In genomic region chr5:32736842-32737241, GRCh38 we compare ENCODE assay signal across 19 cellular contexts. TPM values are rescaled to one million over a fixed set of nuclear protein-coding genes. Genes with fewer than 3 reads are reported as not detected.
DNase-seq lines count a peak whose midpoint lies in the region; ATAC-seq and TF ChIP-seq lines count a peak whose summit lies in the region.
"Had no signal": no experiment of that assay in that cellular context is flagged by ENCODE, and none has a peak within 500 bp of the region (broad histone marks: within the 10 kb centered on the region; RNA-seq: fewer than 3 reads in every experiment).

No MANE protein-coding gene starts in this region.

- ATAC-seq in Right ventricle myocardium superior (ENCODE audit: poor library complexity), result peak; percentile 25
- ATAC-seq in SK-N-SH treated with all-trans-retinoic acid at 6 μM for 48 hours, result peak; percentile 24; the same call in 2 of the 3 replicates
- peak; percentile 16 for ATAC-seq in aorta (ENCODE audit: low FRiP score)
- no peak for ATAC-seq in GM18517 (IDR thresholded peaks at IDR 0.05; ENCODE audit: unreplicated experiment)
- ATAC-seq: A549 had no signal

- peak overlapping the region; percentile 26 for H3K27ac ChIP-seq in osteoblast (ENCODE audit: low read depth, low read length)
- H3K27ac ChIP-seq in aorta (ENCODE audit: low read depth in 1 of 2, low read length in 2 of 2), result peak overlapping the region in 1 of 2 donors; percentile 41
- H3K27ac ChIP-seq: A549 had no signal

- H3K4me1 ChIP-seq in osteoblast (ENCODE audit: insufficient read depth, low read length), result peaks cover 16% of the 10 kb centered on the region
- peaks cover 3 to 5% of the 10 kb centered on the region in 2 donors for H3K4me1 ChIP-seq in aorta (ENCODE audit: control insufficient read depth in 1 of 2, insufficient read depth in 2 of 2, low read length in 2 of 2)
- H3K4me1 ChIP-seq: HAP-1 had no signal

- no peak for TF ChIP-seq CTCF in osteoblast (IDR thresholded peaks at IDR 0.05; ENCODE audit: extremely low read depth, low read depth, low read length)

- intact Hi-C loops in Right ventricle myocardium superior (cut with DNase I), result no loop called here
- intact Hi-C loops in cardiac septum (cut with DNase I), result no loop called here
- intact Hi-C loops in aorta (cut with DNase I), result no loop called here

- H3K27me3 ChIP-seq in osteoblast (ENCODE audit: insufficient read depth, low read length) (no peaks in the 10 kb centered on the region), aorta (ENCODE audit: control insufficient read depth in 1 of 2, insufficient read depth in 2 of 2, low read length in 1 of 2) (no peaks in the 10 kb centered on the region)

- DNase-seq in Right ventricle myocardium superior, result no peak
- no peak for DNase-seq in cardiac septum (ENCODE audit: low spot score)
- DNase-seq in osteoblast (ENCODE audit: insufficient read length, low spot score, missing footprints), result no peak
- DNase-seq in aorta, result no peak
- DNase-seq in NCI-H774 (lab: John Stamatoyannopoulos, UW), result no peak
- DNase-seq: 8988T; C1 segment of cervical spinal cord; Calu3; CD4-positive, alpha-beta memory T cell; COR-L47; DMS53; DMS79 treated with DMSO at 0.1 percent for 48 hours; GF-D8; GOT3 had no signal

- H3K9me3 ChIP-seq in osteoblast (ENCODE audit: low read depth, low read length), result no peaks in the 10 kb centered on the region
- no peaks in the 10 kb centered on the region for H3K9me3 ChIP-seq in aorta (ENCODE audit: control insufficient read depth, low read length)
- H3K9me3 ChIP-seq: A549, HAP-1 had no signal

- H3K36me3 ChIP-seq in osteoblast (ENCODE audit: insufficient read depth, low read length), result peaks cover 35% of the 10 kb centered on the region
- H3K36me3 ChIP-seq in aorta (ENCODE audit: control insufficient read depth in 1 of 2, insufficient read depth in 2 of 2, low read length in 1 of 2), result peaks cover 0 to 10% of the 10 kb centered on the region in 2 donors
- H3K36me3 ChIP-seq: HAP-1 had no signal

- peaks cover 35% of the 10 kb centered on the region for H3K79me2 ChIP-seq in osteoblast (ENCODE audit: insufficient read depth, low read length)

- H3K4me3 ChIP-seq in osteoblast (ENCODE audit: insufficient read depth, low read length) (no peak overlapping the region), aorta (ENCODE audit: low read length in 2 of 2) (no peak overlapping the region)
- H3K4me3 ChIP-seq: A549, HAP-1 had no signal

- 47 to 48% methylated on average over 3 of the region's 3 CpGs for WGBS in aorta, 2 donors

- no peaks in the 10 kb centered on the region for H4K20me1 ChIP-seq in osteoblast (ENCODE audit: insufficient read depth, low read length)

- no peak overlapping the region for H2AFZ ChIP-seq in osteoblast (ENCODE audit: low read length)

- H3K4me2 ChIP-seq in osteoblast (ENCODE audit: insufficient read depth, low read length), result no peak overlapping the region
- H3K4me2 ChIP-seq: A549 had no signal

TF ChIP-seq in SK-N-SH treated with all-trans-retinoic acid at 6 μM for 48 hours, 23 proteins besides CTCF, POLR2A, EP300 and RAD21:
- TF ChIP-seq PATZ1 (CRISPR knock-in tag; IDR thresholded peaks at IDR 0.05; ENCODE audit: borderline replicate concordance) (no peak), ZFP30 (CRISPR knock-in tag; IDR thresholded peaks at IDR 0.05) (no peak), TOX (CRISPR knock-in tag; IDR thresholded peaks at IDR 0.05; ENCODE audit: borderline replicate concordance) (no peak), CSRNP3 (CRISPR knock-in tag; IDR thresholded peaks at IDR 0.05) (no peak), RARB (CRISPR knock-in tag; IDR thresholded peaks at IDR 0.05) (no peak), ZNF565 (CRISPR knock-in tag; conservative IDR thresholded peaks at IDR 0.05; ENCODE audit: low read depth) (no peak)

RNA-seq across cellular contexts. Expression of gene NPR3, which starts 25.7 kb away (rescaled TPM):
- total RNA-seq in Right ventricle myocardium superior (18.3 TPM), cardiac septum (44.6 TPM), osteoblast (73.1 and 92.3 TPM in 2 replicates), aorta (10 to 100 TPM; 15.2 to 29.7 TPM)
- 10 to 100 TPM in 1 of 2 donors, 1 to 10 TPM in 1; 7.9 to 11.0 TPM for polyA plus RNA-seq in aorta
- total RNA-seq: G401 had no signal
- polyA plus RNA-seq: CD4-positive, alpha-beta memory T cell had no signal
